13 cellular contexts compared by ENCODE assay signal in genomic region chr6:33854572-33855030, GRCh38. TPM values are rescaled to one million over a fixed set of nuclear protein-coding genes. Genes with fewer than 3 reads are reported as not detected.
DNase-seq lines count a peak whose midpoint lies in the region; ATAC-seq and TF ChIP-seq lines count a peak whose summit lies in the region.
"Had no signal": no experiment of that assay in that cellular context is flagged by ENCODE, and none has a peak within 500 bp of the region (broad histone marks: within the 10 kb centered on the region; RNA-seq: fewer than 3 reads in every experiment).

No MANE protein-coding gene starts in this region.

- TF ChIP-seq CTCF in HEK293 (tag by site-specific recombination; IDR thresholded peaks at IDR 0.05) (no peak), fibroblast of the aortic adventitia (IDR thresholded peaks at IDR 0.05; ENCODE audit: insufficient read depth, low read length) (no peak), GM20000 (IDR thresholded peaks at IDR 0.05; ENCODE audit: extremely low read depth, missing control alignments) (no peak)

- CTCF ChIA-PET in HEK293 (lab: Yijun Ruan, JAX), result interaction anchor here (0.5 to 1.2 kb wide), 6 partner anchors 24 to 200 kb away, joined by 3 to 4 read pairs (median 3); no protein-coding TSS in a partner anchor

- H3K4me3 ChIP-seq in HEK293 (ENCODE audit: low read depth, low read length), result no peak overlapping the region
- H3K4me3 ChIP-seq in fibroblast of the aortic adventitia (ENCODE audit: low read depth, low read length), result no peak overlapping the region
- H3K4me3 ChIP-seq: gastroesophageal sphincter, GM23338 had no signal

- no peak overlapping the region for H3K27ac ChIP-seq in HEK293 (ENCODE audit: extremely low read depth, low read depth, low read length)
- H3K27ac ChIP-seq: gastroesophageal sphincter had no signal

- H3K9me3 ChIP-seq in HEK293 (ENCODE audit: control insufficient read depth, insufficient read depth, low read depth, low read length), result no peaks in the 10 kb centered on the region
- H3K9me3 ChIP-seq: gastroesophageal sphincter had no signal

- POLR2A ChIA-PET in HEK293 (lab: Yijun Ruan, JAX), result interaction anchor here (0.6 to 1.6 kb wide), 3 partner anchors 12 to 75 kb away, joined by 3 to 6 read pairs (median 5); no protein-coding TSS in a partner anchor

- no peak for TF ChIP-seq POLR2A in GM18505 (IDR thresholded peaks at IDR 0.05; ENCODE audit: borderline replicate concordance, extremely low read depth, insufficient read depth, insufficient read length)

- in situ Hi-C loops in ACHN (cut with HindIII; ENCODE audit: low pct_ligation_motif_present, low pct_unique_long_range_greater_than_20kb, low sequenced_read_pairs), result no loop called here

- DNase-seq in ACHN, result peak; percentile 40
- DNase-seq in NCI-H345 (lab: John Stamatoyannopoulos, UW), result peak; percentile 71
- DNase-seq in fibroblast of the aortic adventitia (ENCODE audit: low read depth), result peak; percentile 15
- no peak for DNase-seq in GOT3 (lab: John Stamatoyannopoulos, UW)
- DNase-seq in NCI-H774 (lab: John Stamatoyannopoulos, UW), result no peak
- DNase-seq in GM20000 (ENCODE audit: low spot score), result no peak
- DNase-seq: activated T-cell treated with anti-CD3 and anti-CD28 coated beads, Interleukin-2, amount 50 U/mL, for 1 hour; aorta; effector CD8-positive, alpha-beta T cell had no signal

- no peaks in the 10 kb centered on the region for H3K36me3 ChIP-seq in HEK293 (ENCODE audit: control insufficient read depth in 2 of 2, insufficient read depth in 1 of 2, low read length in 2 of 2)
- H3K36me3 ChIP-seq: gastroesophageal sphincter had no signal

- ATAC-seq in GM18505 (IDR thresholded peaks at IDR 0.05; ENCODE audit: unreplicated experiment), result no peak
- ATAC-seq: gastroesophageal sphincter, GM23338 had no signal

- no peaks in the 10 kb centered on the region for H3K4me1 ChIP-seq in HEK293 (ENCODE audit: control insufficient read depth, insufficient read depth, low read length)

TF ChIP-seq in HEK293, 187 proteins besides CTCF, POLR2A, EP300 and RAD21 (continues in another document):
- no peak for TF ChIP-seq SCRT1 (tag by site-specific recombination; IDR thresholded peaks at IDR 0.05; ENCODE audit: borderline replicate concordance)
- no peak for TF ChIP-seq ZNF114 (tag by site-specific recombination; IDR thresholded peaks at IDR 0.05)
- TF ChIP-seq ZBTB6 (tag by site-specific recombination; IDR thresholded peaks at IDR 0.05), result no peak
- peak; percentile 69; the same call in 1 of the 2 replicates for TF ChIP-seq MEIS1 (CRISPR knock-in tag; IDR thresholded peaks at IDR 0.05; ENCODE audit: borderline replicate concordance)
- no peak for TF ChIP-seq ZNF76 (tag by site-specific recombination; IDR thresholded peaks at IDR 0.05; ENCODE audit: borderline replicate concordance, low read depth)
- TF ChIP-seq GLI4 (tag by site-specific recombination; IDR thresholded peaks at IDR 0.05), result no peak
- no peak for TF ChIP-seq ZNF157 (tag by site-specific recombination; IDR thresholded peaks at IDR 0.05)
- no peak for TF ChIP-seq OVOL3 (tag by site-specific recombination; IDR thresholded peaks at IDR 0.05)
- no peak for TF ChIP-seq GLIS1 (tag by site-specific recombination; IDR thresholded peaks at IDR 0.05)
- TF ChIP-seq, protein P1, sequence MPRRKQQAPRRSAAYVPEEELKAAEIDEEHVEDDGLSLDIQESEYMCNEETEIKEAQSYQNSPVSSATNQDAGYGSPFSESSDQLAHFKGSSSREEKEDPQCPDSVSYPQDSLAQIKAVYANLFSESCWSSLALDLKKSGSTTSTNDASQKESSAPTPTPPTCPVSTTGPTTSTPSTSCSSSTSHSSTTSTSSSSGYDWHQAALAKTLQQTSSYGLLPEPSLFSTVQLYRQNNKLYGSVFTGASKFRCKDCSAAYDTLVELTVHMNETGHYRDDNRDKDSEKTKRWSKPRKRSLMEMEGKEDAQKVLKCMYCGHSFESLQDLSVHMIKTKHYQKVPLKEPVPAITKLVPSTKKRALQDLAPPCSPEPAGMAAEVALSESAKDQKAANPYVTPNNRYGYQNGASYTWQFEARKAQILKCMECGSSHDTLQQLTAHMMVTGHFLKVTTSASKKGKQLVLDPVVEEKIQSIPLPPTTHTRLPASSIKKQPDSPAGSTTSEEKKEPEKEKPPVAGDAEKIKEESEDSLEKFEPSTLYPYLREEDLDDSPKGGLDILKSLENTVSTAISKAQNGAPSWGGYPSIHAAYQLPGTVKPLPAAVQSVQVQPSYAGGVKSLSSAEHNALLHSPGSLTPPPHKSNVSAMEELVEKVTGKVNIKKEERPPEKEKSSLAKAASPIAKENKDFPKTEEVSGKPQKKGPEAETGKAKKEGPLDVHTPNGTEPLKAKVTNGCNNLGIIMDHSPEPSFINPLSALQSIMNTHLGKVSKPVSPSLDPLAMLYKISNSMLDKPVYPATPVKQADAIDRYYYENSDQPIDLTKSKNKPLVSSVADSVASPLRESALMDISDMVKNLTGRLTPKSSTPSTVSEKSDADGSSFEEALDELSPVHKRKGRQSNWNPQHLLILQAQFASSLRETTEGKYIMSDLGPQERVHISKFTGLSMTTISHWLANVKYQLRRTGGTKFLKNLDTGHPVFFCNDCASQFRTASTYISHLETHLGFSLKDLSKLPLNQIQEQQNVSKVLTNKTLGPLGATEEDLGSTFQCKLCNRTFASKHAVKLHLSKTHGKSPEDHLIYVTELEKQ (tag by site-specific recombination; IDR thresholded peaks at IDR 0.05; ENCODE audit: borderline replicate concordance), result no peak
- TF ChIP-seq HOXD13 (CRISPR knock-in tag; IDR thresholded peaks at IDR 0.05; ENCODE audit: borderline replicate concordance), result no peak
- TF ChIP-seq, protein P2, sequence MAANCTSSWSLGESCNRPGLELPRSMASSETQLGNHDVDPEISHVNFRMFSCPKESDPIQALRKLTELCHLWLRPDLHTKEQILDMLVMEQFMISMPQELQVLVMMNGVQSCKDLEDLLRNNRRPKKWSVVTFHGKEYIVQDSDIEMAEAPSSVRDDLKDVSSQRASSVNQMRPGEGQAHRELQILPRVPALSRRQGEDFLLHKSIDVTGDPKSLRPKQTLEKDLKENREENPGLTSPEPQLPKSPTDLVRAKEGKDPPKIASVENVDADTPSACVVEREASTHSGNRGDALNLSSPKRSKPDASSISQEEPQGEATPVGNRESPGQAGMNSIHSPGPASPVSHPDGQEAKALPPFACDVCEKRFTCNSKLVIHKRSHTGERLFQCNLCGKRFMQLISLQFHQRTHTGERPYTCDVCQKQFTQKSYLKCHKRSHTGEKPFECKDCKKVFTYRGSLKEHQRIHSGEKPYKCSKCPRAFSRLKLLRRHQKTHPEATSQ (tag by site-specific recombination; IDR thresholded peaks at IDR 0.05), result no peak
- TF ChIP-seq, protein P3, sequence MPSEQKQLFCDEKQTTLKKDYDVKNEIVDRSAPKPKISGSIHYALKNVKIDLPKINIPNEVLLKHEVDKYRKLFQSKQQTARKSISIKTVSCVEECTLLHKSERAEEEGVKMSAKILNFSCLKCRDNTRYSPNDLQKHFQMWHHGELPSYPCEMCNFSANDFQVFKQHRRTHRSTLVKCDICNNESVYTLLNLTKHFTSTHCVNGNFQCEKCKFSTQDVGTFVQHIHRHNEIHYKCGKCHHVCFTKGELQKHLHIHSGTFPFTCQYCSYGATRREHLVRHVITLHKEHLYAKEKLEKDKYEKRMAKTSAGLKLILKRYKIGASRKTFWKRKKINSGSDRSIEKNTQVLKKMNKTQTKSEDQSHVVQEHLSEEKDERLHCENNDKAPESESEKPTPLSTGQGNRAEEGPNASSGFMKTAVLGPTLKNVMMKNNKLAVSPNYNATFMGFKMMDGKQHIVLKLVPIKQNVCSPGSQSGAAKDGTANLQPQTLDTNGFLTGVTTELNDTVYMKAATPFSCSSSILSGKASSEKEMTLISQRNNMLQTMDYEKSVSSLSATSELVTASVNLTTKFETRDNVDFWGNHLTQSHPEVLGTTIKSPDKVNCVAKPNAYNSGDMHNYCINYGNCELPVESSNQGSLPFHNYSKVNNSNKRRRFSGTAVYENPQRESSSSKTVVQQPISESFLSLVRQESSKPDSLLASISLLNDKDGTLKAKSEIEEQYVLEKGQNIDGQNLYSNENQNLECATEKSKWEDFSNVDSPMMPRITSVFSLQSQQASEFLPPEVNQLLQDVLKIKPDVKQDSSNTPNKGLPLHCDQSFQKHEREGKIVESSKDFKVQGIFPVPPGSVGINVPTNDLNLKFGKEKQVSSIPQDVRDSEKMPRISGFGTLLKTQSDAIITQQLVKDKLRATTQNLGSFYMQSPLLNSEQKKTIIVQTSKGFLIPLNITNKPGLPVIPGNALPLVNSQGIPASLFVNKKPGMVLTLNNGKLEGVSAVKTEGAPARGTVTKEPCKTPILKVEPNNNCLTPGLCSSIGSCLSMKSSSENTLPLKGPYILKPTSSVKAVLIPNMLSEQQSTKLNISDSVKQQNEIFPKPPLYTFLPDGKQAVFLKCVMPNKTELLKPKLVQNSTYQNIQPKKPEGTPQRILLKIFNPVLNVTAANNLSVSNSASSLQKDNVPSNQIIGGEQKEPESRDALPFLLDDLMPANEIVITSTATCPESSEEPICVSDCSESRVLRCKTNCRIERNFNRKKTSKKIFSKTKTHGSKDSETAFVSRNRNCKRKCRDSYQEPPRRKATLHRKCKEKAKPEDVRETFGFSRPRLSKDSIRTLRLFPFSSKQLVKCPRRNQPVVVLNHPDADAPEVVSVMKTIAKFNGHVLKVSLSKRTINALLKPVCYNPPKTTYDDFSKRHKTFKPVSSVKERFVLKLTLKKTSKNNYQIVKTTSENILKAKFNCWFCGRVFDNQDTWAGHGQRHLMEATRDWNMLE (tag by site-specific recombination; conservative IDR thresholded peaks at IDR 0.05; ENCODE audit: low read depth), result no peak
- TF ChIP-seq, protein P4, sequence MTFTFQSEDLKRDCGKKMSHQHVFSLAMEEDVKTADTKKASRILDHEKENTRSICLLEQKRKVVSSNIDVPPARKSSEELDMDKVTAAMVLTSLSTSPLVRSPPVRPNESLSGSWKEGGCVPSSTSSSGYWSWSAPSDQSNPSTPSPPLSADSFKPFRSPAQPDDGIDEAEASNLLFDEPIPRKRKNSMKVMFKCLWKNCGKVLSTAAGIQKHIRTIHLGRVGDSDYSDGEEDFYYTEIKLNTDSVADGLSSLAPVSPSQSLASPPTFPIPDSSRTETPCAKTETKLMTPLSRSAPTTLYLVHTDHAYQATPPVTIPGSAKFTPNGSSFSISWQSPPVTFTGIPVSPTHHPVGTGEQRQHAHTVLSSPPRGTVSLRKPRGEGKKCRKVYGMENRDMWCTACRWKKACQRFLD (tag by site-specific recombination; IDR thresholded peaks at IDR 0.05), result no peak

RNA-seq across cellular contexts. Expression of gene MLN, which starts 50.8 kb away (rescaled TPM):
- total RNA-seq in fibroblast of the aortic adventitia (ENCODE audit: low replicate concordance), result not detected in 2 replicates
- total RNA-seq: aorta, gastroesophageal sphincter, GM23338 had no signal

Comparison
In these comparisons a context has a peak if more than half of its experiments do, and no peak if none do; other contexts are left out.
1. DNase-seq: peak in ACHN (single experiment), NCI-H345 (single experiment) and fibroblast of the aortic adventitia (single experiment); none in GOT3 (single experiment), NCI-H774 (single experiment) and GM20000 (single experiment).